In the genomic region with DNA sequence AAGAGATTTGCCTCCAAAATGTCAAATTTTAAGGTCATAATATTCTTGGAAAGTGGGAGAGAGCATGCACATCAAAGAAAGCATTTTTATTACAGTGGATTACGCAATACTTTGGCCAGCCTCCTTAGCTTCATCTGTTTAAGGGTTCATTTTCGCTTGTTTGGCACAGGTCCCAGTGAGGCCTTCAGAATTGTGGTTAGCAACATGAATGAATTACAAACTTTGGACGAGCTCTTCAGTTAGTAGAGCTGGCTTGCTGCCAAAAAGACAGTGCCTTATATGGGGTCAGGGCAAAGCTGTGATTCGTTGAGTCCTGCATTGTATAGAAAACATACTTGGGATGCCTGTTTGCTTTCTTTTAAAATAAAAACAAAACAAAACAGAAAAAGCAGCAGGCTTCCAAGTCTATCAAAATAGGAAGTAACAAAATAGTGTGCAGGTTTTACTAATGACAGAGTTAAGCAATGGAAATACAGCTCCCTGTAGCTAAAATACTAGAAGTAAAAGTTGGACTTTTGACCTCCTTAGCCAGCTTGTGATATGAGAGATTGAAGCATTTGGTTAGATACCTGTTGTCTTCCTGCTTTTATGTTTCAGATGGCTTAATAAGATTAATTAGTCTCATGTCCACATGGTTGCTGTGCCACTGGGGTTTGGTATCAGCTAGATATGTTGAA, we compare ENCODE assay signal across 8 cellular contexts.
DNase-seq lines count a peak whose midpoint lies in the region; ATAC-seq and TF ChIP-seq lines count a peak whose summit lies in the region.

No MANE protein-coding gene starts in this region.

- peaks cover 2% of the 10 kb centered on the region for H3K79me1 ChIP-seq in mesendoderm (ENCODE audit: low read length)

- DNase-seq in AML-193 (lab: John Stamatoyannopoulos, UW) (peak; percentile 95), NCI-H187 (lab: John Stamatoyannopoulos, UW) (peak; percentile 78 to 86), SW480 (ENCODE audit: low spot score) (peak; percentile 95), mesendoderm (peak; percentile 48), type B pancreatic cell (ENCODE audit: extremely low spot score, unreplicated experiment) (peak; percentile 82)
- DNase-seq in effector memory CD8-positive, alpha-beta T cell, result peak; percentile 37 to 48 (median 40)

- peak overlapping the region; percentile 80 for H3K18ac ChIP-seq in mesendoderm (ENCODE audit: low read length)

- H3K27ac Mint-ChIP-seq in effector memory CD8-positive, alpha-beta T cell, result peak overlapping the region in 1 of 2 donors; percentile 35
- H3K27ac Mint-ChIP-seq in type B pancreatic cell, result peak overlapping the region; percentile 89

- peaks cover 23% of the 10 kb centered on the region for H3K36me3 Mint-ChIP-seq in effector memory CD8-positive, alpha-beta T cell (ENCODE audit: insufficient read depth)
- H3K36me3 Mint-ChIP-seq in type B pancreatic cell, result peaks cover 30% of the 10 kb centered on the region

- H3K23ac ChIP-seq in mesendoderm (ENCODE audit: low read length), result no peak overlapping the region

- no peak overlapping the region for H3K4ac ChIP-seq in mesendoderm (ENCODE audit: low read depth, low read length)

- ATAC-seq in GM18511 (IDR thresholded peaks at IDR 0.05; ENCODE audit: unreplicated experiment) (peak; percentile 97), HG03045 (IDR thresholded peaks at IDR 0.05; ENCODE audit: unreplicated experiment) (peak; percentile 75)
- ATAC-seq in effector memory CD8-positive, alpha-beta T cell (replicated peaks), result peak; percentile 80

- no peaks in the 10 kb centered on the region for H3K79me2 ChIP-seq in mesendoderm (ENCODE audit: control insufficient read depth, insufficient read depth, low read length)

- peak overlapping the region; percentile 56 for H4K8ac ChIP-seq in mesendoderm (ENCODE audit: low read depth, low read length)

- no peaks in the 10 kb centered on the region for H3K27me3 Mint-ChIP-seq in effector memory CD8-positive, alpha-beta T cell
- no peaks in the 10 kb centered on the region for H3K27me3 Mint-ChIP-seq in type B pancreatic cell

- H2BK120ac ChIP-seq in mesendoderm (ENCODE audit: low read depth, low read length), result no peak overlapping the region

- H3K56ac ChIP-seq in mesendoderm (ENCODE audit: low read length), result no peak overlapping the region

- H3K36me3 ChIP-seq in mesendoderm (ENCODE audit: control insufficient read depth, insufficient read depth, low read length), result no peaks in the 10 kb centered on the region

- H3K27ac ChIP-seq in mesendoderm (ENCODE audit: low read depth, low read length), result no peak overlapping the region

- no peak overlapping the region for H4K5ac ChIP-seq in mesendoderm (ENCODE audit: low read length)

- H2BK5ac ChIP-seq in mesendoderm (ENCODE audit: low read length), result no peak overlapping the region

- no peak overlapping the region for H3K4me3 ChIP-seq in mesendoderm (ENCODE audit: low read length)

- H2BK15ac ChIP-seq in mesendoderm (replicated peaks; ENCODE audit: low read depth), result no peak overlapping the region

- H3K27me3 ChIP-seq in mesendoderm (ENCODE audit: insufficient read depth, low read length, poor library complexity), result no peaks in the 10 kb centered on the region

- H3K4me3 Mint-ChIP-seq in effector memory CD8-positive, alpha-beta T cell, result no peak overlapping the region
- peak overlapping the region; percentile 69 for H3K4me3 Mint-ChIP-seq in type B pancreatic cell

- no peak overlapping the region for H3K9ac ChIP-seq in mesendoderm (ENCODE audit: low read length)

- H3K4me1 ChIP-seq in mesendoderm (ENCODE audit: control insufficient read depth, low read depth, low read length), result peaks cover 7% of the 10 kb centered on the region

- H3K9me3 Mint-ChIP-seq in effector memory CD8-positive, alpha-beta T cell, result no peaks in the 10 kb centered on the region
- H3K9me3 Mint-ChIP-seq in type B pancreatic cell, result no peaks in the 10 kb centered on the region

- H2AK5ac ChIP-seq in mesendoderm (ENCODE audit: low read length), result no peak overlapping the region

- no peak overlapping the region for H3K4me2 ChIP-seq in mesendoderm (ENCODE audit: low read length)

- no CpG with 5 or more reads among the region's 4 CpGs for WGBS in mesendoderm (ENCODE audit: extremely low coverage, insufficient coverage, low lambda C conversion rate)

- H3K4me1 Mint-ChIP-seq in effector memory CD8-positive, alpha-beta T cell (ENCODE audit: low read depth in 2 of 2), result peaks cover 9 to 12% of the 10 kb centered on the region in 2 donors
- H3K4me1 Mint-ChIP-seq in type B pancreatic cell (ENCODE audit: unreplicated experiment), result peaks cover 53% of the 10 kb centered on the region

- TF ChIP-seq CTCF in type B pancreatic cell (conservative IDR thresholded peaks at IDR 0.05), result no peak

Comparison
In these comparisons a context has a peak if more than half of its experiments do, and no peak if none do; other contexts are left out.
1. DNase-seq: peak in every context shown above with its lines; median percentile 95 in AML-193; 95 in SW480; 82 in NCI-H187; 82 in type B pancreatic cell; 48 in mesendoderm; 40 in effector memory CD8-positive, alpha-beta T cell.